21 cellular contexts compared by ENCODE assay signal in genomic region chr1:246825557-246826175, GRCh38.
DNase-seq lines count a peak whose midpoint lies in the region; ATAC-seq, FAIRE-seq and TF ChIP-seq lines count a peak whose summit lies in the region.
"Had no signal": no experiment of that assay in that cellular context is flagged by ENCODE, and none has a peak within 500 bp of the region (broad histone marks: within the 10 kb centered on the region; RNA-seq: fewer than 3 reads in every experiment).

No MANE protein-coding gene starts in this region.

- no peak overlapping the region for H3K27ac ChIP-seq in K562 (ENCODE audit: extremely low read depth, low read depth, low read length)
- H3K27ac ChIP-seq: 22Rv1, A549, C4-2B, GM23248, KMS-11 had no signal

- peaks cover 3 to 4% of the 10 kb centered on the region in 2 experiments for H3K27me3 ChIP-seq in K562 (ENCODE audit: control insufficient read depth in 2 of 2, insufficient read depth in 2 of 2, low read length in 2 of 2)

- no peaks in the 10 kb centered on the region for H3K4me1 ChIP-seq in K562 (replicated peaks in 1 of 2; ENCODE audit: control insufficient read depth in 2 of 2, insufficient read depth in 2 of 2, low read length in 2 of 2)
- H3K4me1 ChIP-seq: A549 had no signal

- peak; percentile 97 for FAIRE-seq in HTR-8/SVneo (lab: Jason Lieb, UNC)
- peak; percentile 37 for FAIRE-seq in K562 (lab: Jason Lieb, UNC)
- FAIRE-seq in urothelium cell line (lab: Jason Lieb, UNC), result peak; percentile 93
- FAIRE-seq: A549, GM12878 had no signal

- no peak overlapping the region for H3K4me3 ChIP-seq in K562
- H3K4me3 ChIP-seq: A549, GM12878, GM23248 had no signal

- POLR2A ChIA-PET in K562 (lab: Yijun Ruan, JAX), result no interaction called here

- TF ChIP-seq CTCF in K562 (IDR thresholded peaks at IDR 0.05 in 2 of 3, conservative IDR thresholded peaks at IDR 0.05 in 1 of 3; ENCODE audit: insufficient read depth in 2 of 3, low read depth in 1 of 3, low read length in 3 of 3), result no peak

- CTCF ChIA-PET in K562 (lab: Yijun Ruan, JAX; ENCODE audit: low intra/inter-chr PET ratio), result no interaction called here

- DNase-seq in activated T-cell treated with anti-CD3 and anti-CD28 coated beads, Interleukin-2, amount 50 U/mL, for 72 hours, result no peak
- DNase-seq in activated T-cell treated with anti-CD3 and anti-CD28 coated beads, Interleukin-2, amount 50 U/mL, for 48 hours, result no peak
- DNase-seq in HTR-8/SVneo (ENCODE audit: insufficient read length, low spot score) (no peak), K562 (ENCODE audit: extremely low read depth in 1 of 4, low spot score in 3 of 4) (no peak), urothelium cell line (ENCODE audit: low spot score) (no peak), H4 (ENCODE audit: low spot score) (no peak), HUDEP-2 (lab: John Stamatoyannopoulos, UW; ENCODE audit: unreplicated experiment in 76 of 76) (no peak), epidermal melanocyte (ENCODE audit: insufficient read length, low spot score) (no peak)
- DNase-seq: AML-193; CD4-positive, alpha-beta memory T cell; DMS53; DND-41; EL; GM23248; H7 had no signal

- peaks cover 5% of the 10 kb centered on the region for H3K27me3 Mint-ChIP-seq in activated T-cell treated with anti-CD3 and anti-CD28 coated beads, Interleukin-2, amount 50 U/mL, for 72 hours (ENCODE audit: low read depth)

- no peaks in the 10 kb centered on the region for H4K20me1 ChIP-seq in K562 (replicated peaks; ENCODE audit: control insufficient read depth, insufficient read depth, low read length)

- H3K9me1 ChIP-seq in K562 (ENCODE audit: control insufficient read depth, insufficient read depth, low read length), result no peaks in the 10 kb centered on the region

- no peak overlapping the region for H2AFZ ChIP-seq in K562 (ENCODE audit: low read depth, low read length)
- H2AFZ ChIP-seq: GM23248 had no signal

- peak overlapping the region; percentile 54 for H3K27ac Mint-ChIP-seq in activated T-cell treated with anti-CD3 and anti-CD28 coated beads, Interleukin-2, amount 50 U/mL, for 72 hours
- H3K27ac Mint-ChIP-seq: CD4-positive, alpha-beta memory T cell had no signal

- no TSS peak for BruUV-seq in K562 (replicated peaks; lab: Mats Ljungman, UMichigan)

- no peak for TF ChIP-seq RAD21 in K562 (CRISPR knock-in tag; conservative IDR thresholded peaks at IDR 0.05 in 1 of 2, IDR thresholded peaks at IDR 0.05 in 1 of 2)

- H3K4me2 ChIP-seq in K562 (ENCODE audit: insufficient read depth, low read length), result no peak overlapping the region
- H3K4me2 ChIP-seq: A549, KMS-11 had no signal

- 0% methylated on average over 1 of the region's 1 CpG for WGBS in K562 (ENCODE audit: insufficient coverage, low coverage, missing lambda C conversion rate)

- H3K4me1 Mint-ChIP-seq in activated T-cell treated with anti-CD3 and anti-CD28 coated beads, Interleukin-2, amount 50 U/mL, for 72 hours (ENCODE audit: low read depth), result peaks cover 13% of the 10 kb centered on the region

- no peak for TF ChIP-seq POLR2A in K562 (conservative IDR thresholded peaks at IDR 0.05)

- peaks cover 5 to 7% of the 10 kb centered on the region in 2 donors for H3K9me3 Mint-ChIP-seq in activated T-cell treated with anti-CD3 and anti-CD28 coated beads, Interleukin-2, amount 50 U/mL, for 72 hours

- no peak overlapping the region for H3K9ac ChIP-seq in K562 (ENCODE audit: insufficient read depth in 1 of 2, low read depth in 2 of 2, low read length in 2 of 2)
- H3K9ac ChIP-seq: GM23248, KMS-11 had no signal

- intact Hi-C loops in K562 (cut with micrococcal nuclease), result no loop called here

- TF ChIP-seq EP300 in K562 (IDR thresholded peaks at IDR 0.05; ENCODE audit: low read length), result no peak

- no peak overlapping the region for H3K4me3 Mint-ChIP-seq in activated T-cell treated with anti-CD3 and anti-CD28 coated beads, Interleukin-2, amount 50 U/mL, for 72 hours
- H3K4me3 Mint-ChIP-seq: CD4-positive, alpha-beta memory T cell had no signal

- H3K36me3 Mint-ChIP-seq in activated T-cell treated with anti-CD3 and anti-CD28 coated beads, Interleukin-2, amount 50 U/mL, for 72 hours (ENCODE audit: insufficient read depth in 2 of 2), result peaks cover 7% of the 10 kb centered on the region in 2 donors

- ATAC-seq in activated T-cell treated with anti-CD3 and anti-CD28 coated beads, Interleukin-2, amount 50 U/mL, for 72 hours (replicated peaks in 1 of 2), result no peak
- no peak for ATAC-seq in K562
- ATAC-seq: A549, GM12878, HCT116 had no signal

- no peaks in the 10 kb centered on the region for H3K79me2 ChIP-seq in K562 (ENCODE audit: control insufficient read depth, insufficient read depth, low read length)

- H3K36me3 ChIP-seq in K562 (ENCODE audit: control insufficient read depth, insufficient read depth, low read length), result no peaks in the 10 kb centered on the region

- 0 out of 2 replicates have a peak, but pooled peaks cover 4% of the 10 kb centered on the region for H3K9me3 ChIP-seq in K562 (replicated peaks; ENCODE audit: control insufficient read depth, insufficient read depth, low read depth, low read length)

- in situ Hi-C loops in K562 (cut with MboI), result no loop called here

TF ChIP-seq in K562, 482 proteins besides CTCF, POLR2A, EP300 and RAD21 (continues in another document):
- TF ChIP-seq EHMT2 (IDR thresholded peaks at IDR 0.05), result peak; percentile 32; the same call in 1 of the 2 replicates
- TF ChIP-seq PRDM10 (IDR thresholded peaks at IDR 0.05; ENCODE audit: partially characterized antibody), result no peak
- no peak for TF ChIP-seq ZNF644 (tag; IDR thresholded peaks at IDR 0.05; ENCODE audit: low read depth)
- TF ChIP-seq CBFA2T3 (IDR thresholded peaks at IDR 0.05), result peak; percentile 15; the same call in 1 of the 2 replicates
- TF ChIP-seq YBX1 (IDR thresholded peaks at IDR 0.05), result 0 out of 2 replicates have a peak, but pooled peaks have one; percentile 51
- peak; percentile 78 for TF ChIP-seq ARID2 (IDR thresholded peaks at IDR 0.05)
- TF ChIP-seq NKRF (IDR thresholded peaks at IDR 0.05; ENCODE audit: borderline replicate concordance), result peak; percentile 52; the same call in 1 of the 2 replicates
- no peak for TF ChIP-seq ZFP91 (CRISPR knock-in tag; IDR thresholded peaks at IDR 0.05)
- peak; percentile 34; the same call in 1 of the 2 replicates for TF ChIP-seq NR2C1 (IDR thresholded peaks at IDR 0.05)
- no peak for TF ChIP-seq NR2C1 (tag; IDR thresholded peaks at IDR 0.05)
- TF ChIP-seq JUND (IDR thresholded peaks at IDR 0.05; ENCODE audit: borderline replicate concordance, low read depth, low read length), result no peak
- TF ChIP-seq JUND (tag; IDR thresholded peaks at IDR 0.05; ENCODE audit: borderline replicate concordance, low read depth, low read length), result no peak
